In genomic region chr17:42026821-42027539, GRCh38 we compare ENCODE assay signal across 25 cellular contexts. TPM values are rescaled to one million over a fixed set of nuclear protein-coding genes. Genes with fewer than 3 reads are reported as not detected.
A peak's percentile ranks its signal among the peaks of the same experiment; 100 is the strongest.
DNase-seq lines count a peak whose midpoint lies in the region; ATAC-seq and TF ChIP-seq lines count a peak whose summit lies in the region.
"Had no signal": no experiment of that assay in that cellular context is flagged by ENCODE, and none has a peak within 500 bp of the region (broad histone marks: within the 10 kb centered on the region; RNA-seq: fewer than 3 reads in every experiment).

No MANE protein-coding gene starts in this region.

- peak; percentile 19 for DNase-seq in GM10266 (ENCODE audit: extremely low spot score)
- no peak for DNase-seq in IMR-90
- peak; percentile 70 for DNase-seq in ecto neural progenitor cell (ENCODE audit: low spot score)
- DNase-seq in neural crest cell (ENCODE audit: low read depth, low spot score): no peak
- no peak for DNase-seq in A172 (ENCODE audit: low spot score)
- DNase-seq in epidermal melanocyte (ENCODE audit: insufficient read length, low spot score): no peak
- no peak for DNase-seq in GF-D8 (lab: John Stamatoyannopoulos, UW)
- DNase-seq: activated B cell treated with CpG ODN at 0.5 μM for 24 hours; activated CD8-positive, alpha-beta memory T cell treated with anti-CD3 and anti-CD28 coated beads, Interleukin-2, amount 10 ng/mL, durations not matched to agents 7 days and 5 days; activated naive CD4-positive, alpha-beta T cell treated with Interleukin-2 at 50 U/mL for 16 hours; CD4-positive, alpha-beta T cell; DMS153; effector memory CD8-positive, alpha-beta T cell; head of caudate nucleus; left cardiac atrium; mammary epithelial cell; NCI-H510A; nucleus accumbens; SHP77 had no signal

- dilution Hi-C loops in IMR-90 (cut with HindIII; ENCODE audit: low sequenced_read_pairs, unreplicated experiment): no loop called here

- peak overlapping the region; percentile 49 for H3K4me3 Mint-ChIP-seq in neural crest cell
- H3K4me3 Mint-ChIP-seq: activated B cell treated with CpG ODN at 0.5 μM for 24 hours; activated CD8-positive, alpha-beta memory T cell treated with anti-CD3 and anti-CD28 coated beads, Interleukin-2, amount 10 ng/mL, durations not matched to agents 7 days and 5 days; CD4-positive, alpha-beta T cell; effector memory CD8-positive, alpha-beta T cell; stimulated activated naive CD8-positive, alpha-beta T cell treated with anti-CD3 and anti-CD28 coated beads, Interleukin-15, Interleukin-2, amounts not matched to agents 100 ng/mL and 50 ng/mL, for 24 hours had no signal

- CTCF ChIA-PET in IMR-90 (lab: Yijun Ruan, JAX): no interaction called here

- H3K4me1 ChIP-seq in IMR-90 (ENCODE audit: control insufficient read depth, insufficient read depth, low read length): peaks cover 7% of the 10 kb centered on the region

- peaks cover 18% of the 10 kb centered on the region for H3K36me3 ChIP-seq in IMR-90 (ENCODE audit: control insufficient read depth, insufficient read depth, low read length)
- H3K36me3 ChIP-seq: breast epithelium had no signal

- no peaks in the 10 kb centered on the region for H3K9me3 Mint-ChIP-seq in neural crest cell
- H3K9me3 Mint-ChIP-seq: activated B cell treated with CpG ODN at 0.5 μM for 24 hours; CD4-positive, alpha-beta T cell; effector memory CD8-positive, alpha-beta T cell; stimulated activated naive CD8-positive, alpha-beta T cell treated with anti-CD3 and anti-CD28 coated beads, Interleukin-15, Interleukin-2, amounts not matched to agents 100 ng/mL and 50 ng/mL, for 24 hours had no signal

- H2AFZ ChIP-seq in IMR-90 (replicated peaks; ENCODE audit: low read length, poor library complexity): peak overlapping the region; percentile 24

- peaks cover 12% of the 10 kb centered on the region; the same call in 1 of the 2 replicates for H4K20me1 ChIP-seq in IMR-90 (ENCODE audit: insufficient read depth, low read length)

- H3K27me3 ChIP-seq in IMR-90 (ENCODE audit: control insufficient read depth, insufficient read depth, low read length): peaks cover 12% of the 10 kb centered on the region
- H3K27me3 ChIP-seq: breast epithelium, vagina had no signal

- ATAC-seq in IMR-90 (ENCODE audit: low read depth): no peak
- ATAC-seq in GM19395 (IDR thresholded peaks at IDR 0.05; ENCODE audit: unreplicated experiment): no peak
- ATAC-seq: activated CD8-positive, alpha-beta memory T cell treated with anti-CD3 and anti-CD28 coated beads, Interleukin-2, amount 10 ng/mL, durations not matched to agents 7 days and 5 days; effector memory CD8-positive, alpha-beta T cell; HCT116; left cardiac atrium; Panc1 had no signal

- H3K4me3 ChIP-seq in IMR-90 (ENCODE audit: insufficient read depth, low read depth, low read length): no peak overlapping the region
- H3K4me3 ChIP-seq: breast epithelium, vagina had no signal

- peaks cover 0 to 15% of the 10 kb centered on the region in 2 experiments; a peak in 1 of 4 replicates for H3K79me1 ChIP-seq in IMR-90 (ENCODE audit: low read depth in 1 of 2, low read length in 2 of 2)

- no peak overlapping the region for H2BK5ac ChIP-seq in IMR-90 (ENCODE audit: low read depth, low read length, poor library complexity, severe bottlenecking)

- WGBS in IMR-90 (ENCODE audit: extremely low coverage in 2 of 2, insufficient read length in 1 of 2), 2 experiments: 40% methylated on average over 1 of the region's 17 CpGs; no CpG with 5 or more reads in 1 of the 2 experiments

- peaks cover 44% of the 10 kb centered on the region for H3K4me1 Mint-ChIP-seq in neural crest cell

- no peak overlapping the region for H3K27ac Mint-ChIP-seq in neural crest cell (ENCODE audit: unreplicated experiment)
- H3K27ac Mint-ChIP-seq: activated B cell treated with CpG ODN at 0.5 μM for 24 hours; activated CD8-positive, alpha-beta memory T cell treated with anti-CD3 and anti-CD28 coated beads, Interleukin-2, amount 10 ng/mL, durations not matched to agents 7 days and 5 days; CD4-positive, alpha-beta T cell; stimulated activated naive CD8-positive, alpha-beta T cell treated with anti-CD3 and anti-CD28 coated beads, Interleukin-15, Interleukin-2, amounts not matched to agents 100 ng/mL and 50 ng/mL, for 24 hours had no signal

- no peak overlapping the region for H3K23ac ChIP-seq in IMR-90 (ENCODE audit: low read depth, low read length)

- no TSS peak for BruUV-seq in IMR-90 (replicated peaks; lab: Mats Ljungman, UMichigan)

- no peak for TF ChIP-seq CTCF in GM10266 (IDR thresholded peaks at IDR 0.05; ENCODE audit: control insufficient read depth, insufficient read depth, low read depth, missing control alignments)
- TF ChIP-seq CTCF in IMR-90 (conservative IDR thresholded peaks at IDR 0.05; ENCODE audit: low read depth, low read length): no peak
- no peak for TF ChIP-seq CTCF in neural crest cell (conservative IDR thresholded peaks at IDR 0.05)

- H2BK20ac ChIP-seq in IMR-90 (ENCODE audit: low read depth, low read length): no peak overlapping the region

- H2BK15ac ChIP-seq in IMR-90 (ENCODE audit: low read depth, low read length): no peak overlapping the region

- H3K9ac ChIP-seq in IMR-90 (ENCODE audit: low read depth, low read length): no peak overlapping the region

- H2AK9ac ChIP-seq in IMR-90 (replicated peaks; ENCODE audit: low read depth, low read length, poor library complexity): no peak overlapping the region

- no peak overlapping the region for H3K56ac ChIP-seq in IMR-90 (ENCODE audit: extremely low read depth, insufficient read depth, low read length)

- 0 out of 2 replicates have a peak overlapping the region, but pooled peaks have one; percentile 14 for H2AK5ac ChIP-seq in IMR-90 (ENCODE audit: low read depth, low read length)

- no peak for TF ChIP-seq POLR2A in IMR-90 (IDR thresholded peaks at IDR 0.05; ENCODE audit: low read depth, low read length)

- no peak overlapping the region for H3K14ac ChIP-seq in IMR-90 (replicated peaks; ENCODE audit: low read depth, low read length)

- H3K9me3 ChIP-seq in IMR-90 (ENCODE audit: control insufficient read depth, insufficient read depth, low read length): no peaks in the 10 kb centered on the region
- H3K9me3 ChIP-seq: breast epithelium, vagina had no signal

- H3K9me1 ChIP-seq in IMR-90 (ENCODE audit: insufficient read depth, low read length): peaks cover 6% of the 10 kb centered on the region; the same call in 1 of the 2 replicates

- H3K36me3 Mint-ChIP-seq in neural crest cell (ENCODE audit: low read depth): peaks cover 3% of the 10 kb centered on the region

- in situ Hi-C loops in IMR-90 (cut with MboI; ENCODE audit: low sequenced_read_pairs): loop anchor here (5.0 kb wide), 1 partner anchor 85 kb away; the partner anchor contains the start of gene DHX58

- H3K4me2 ChIP-seq in IMR-90 (ENCODE audit: low read depth, low read length): no peak overlapping the region

- H4K8ac ChIP-seq in IMR-90 (ENCODE audit: low read depth in 2 of 2, low read length in 2 of 2): no peak overlapping the region

- H3K4ac ChIP-seq in IMR-90 (ENCODE audit: low read depth, low read length): no peak overlapping the region

- no peak overlapping the region for H4K5ac ChIP-seq in IMR-90 (ENCODE audit: low read depth, low read length)

- no peak overlapping the region for H3K18ac ChIP-seq in IMR-90 (ENCODE audit: low read depth, low read length)

- H3K27me3 Mint-ChIP-seq in neural crest cell (ENCODE audit: low read depth): no peaks in the 10 kb centered on the region
- H3K27me3 Mint-ChIP-seq: activated B cell treated with CpG ODN at 0.5 μM for 24 hours; stimulated activated naive CD8-positive, alpha-beta T cell treated with anti-CD3 and anti-CD28 coated beads, Interleukin-15, Interleukin-2, amounts not matched to agents 100 ng/mL and 50 ng/mL, for 24 hours had no signal

- no peak overlapping the region for H3K27ac ChIP-seq in IMR-90 (ENCODE audit: insufficient read depth, low read length)
- H3K27ac ChIP-seq: breast epithelium, vagina had no signal

- H4K91ac ChIP-seq in IMR-90 (ENCODE audit: insufficient read depth, low read depth, low read length): no peak overlapping the region

- TF ChIP-seq RAD21 in IMR-90 (IDR thresholded peaks at IDR 0.05; ENCODE audit: low read length): no peak

- H2BK120ac ChIP-seq in IMR-90 (ENCODE audit: low read depth, low read length): no peak overlapping the region

- intact Hi-C loops in IMR-90 (cut with micrococcal nuclease): loop anchor here (5.0 kb wide), 1 partner anchor 375 kb away; no protein-coding TSS in a partner anchor

- POLR2A ChIA-PET in IMR-90 (lab: Charles Lee; ENCODE audit: unreplicated experiment): interaction anchor here (0.5 to 0.9 kb wide), 3 partner anchors 10 to 456 kb away, joined by 3 read pairs; partner anchors contain the start of gene DNAJC7

TF ChIP-seq in IMR-90, 13 proteins besides CTCF, POLR2A, EP300 and RAD21 (continues in another document):
- TF ChIP-seq BHLHE40 (IDR thresholded peaks at IDR 0.05; ENCODE audit: low read depth, low read length): no peak
- no peak for TF ChIP-seq FOS (IDR thresholded peaks at IDR 0.05; ENCODE audit: low read depth, low read length)
- no peak for TF ChIP-seq MAZ (IDR thresholded peaks at IDR 0.05; ENCODE audit: borderline replicate concordance, low read depth, low read length)
- TF ChIP-seq NFE2L2 (IDR thresholded peaks at IDR 0.05; ENCODE audit: low read depth, low read length): no peak
- TF ChIP-seq SMC3 (IDR thresholded peaks at IDR 0.05; ENCODE audit: low read depth, low read length): no peak
- TF ChIP-seq RFX5 (IDR thresholded peaks at IDR 0.05; ENCODE audit: low read depth, low read length): no peak
- TF ChIP-seq RCOR1 (IDR thresholded peaks at IDR 0.05; ENCODE audit: insufficient replicate concordance, low read length): no peak

RNA-seq across cellular contexts. Expression of gene NKIRAS2, which starts 7.1 kb away (rescaled TPM):
- total RNA-seq in IMR-90 (2012; rRNA removed) (20.8 and 25.6 TPM in 2 replicates), neural crest cell (59.2 and 60.2 TPM in 2 replicates)
- 51.8 and 55.1 TPM in 2 replicates for polyA plus RNA-seq in IMR-90 (2012; rRNA removed)
- 41.4 and 62.6 TPM in 2 replicates for polyA plus RNA-seq in IMR-90 (2012; cell fraction: cytosol; rRNA removed)
- polyA plus RNA-seq in IMR-90 (2012; cell fraction: nucleus; rRNA removed; ENCODE audit: low replicate concordance): 48.8 and 49.1 TPM in 2 replicates
- 48.6 and 51.8 TPM in 2 replicates for total RNA-seq in A172 (2014; rRNA removed; shearing (Covaris generic))

RNA-seq across cellular contexts. Expression of gene DNAJC7, which starts 9.7 kb away (rescaled TPM):
- 71.7 and 76.9 TPM in 2 replicates for total RNA-seq in IMR-90 (2012; rRNA removed)
- polyA plus RNA-seq in IMR-90 (2012; rRNA removed): 42.3 and 49.3 TPM in 2 replicates
- 12.0 and 27.7 TPM in 2 replicates for polyA plus RNA-seq in IMR-90 (2012; cell fraction: cytosol; rRNA removed)
- 7.6 and 30.8 TPM in 2 replicates for polyA plus RNA-seq in IMR-90 (2012; cell fraction: nucleus; rRNA removed; ENCODE audit: low replicate concordance)
- 126 and 138 TPM in 2 replicates for total RNA-seq in neural crest cell
- 118 and 132 TPM in 2 replicates for total RNA-seq in A172 (2014; rRNA removed; shearing (Covaris generic))

RNA-seq across cellular contexts. Expression of gene C17orf113, which starts 23.4 kb away (rescaled TPM):
- under 0.01 TPM in 1 of 2 replicates, not detected in the other for total RNA-seq in IMR-90 (2012; rRNA removed)
- polyA plus RNA-seq in IMR-90 (2012; rRNA removed): 0.03 and 0.07 TPM in 2 replicates
- polyA plus RNA-seq in IMR-90 (2012; cell fraction: cytosol; rRNA removed): 0.06 and 0.10 TPM in 2 replicates
- polyA plus RNA-seq in IMR-90 (2012; cell fraction: nucleus; rRNA removed; ENCODE audit: low replicate concordance): 0.08 and 0.10 TPM in 2 replicates
- total RNA-seq in neural crest cell: 2.0 and 2.2 TPM in 2 replicates
- not detected in 2 replicates for total RNA-seq in A172 (2014; rRNA removed; shearing (Covaris generic))

Comparison
In these comparisons a context has a peak if more than half of its experiments do, and no peak if none do; other contexts are left out.
1. DNase-seq: peak in GM10266 (single experiment) and ecto neural progenitor cell (single experiment); none in IMR-90 (single experiment), neural crest cell (single experiment), A172 (single experiment), epidermal melanocyte (single experiment) and GF-D8 (single experiment).